1 cellular context compared by ENCODE assay signal in genomic region chr1:19747741-19748140, GRCh38.
TF ChIP-seq lines count a peak whose summit lies in the region.

No MANE protein-coding gene starts in this region.

TF ChIP-seq in GM12878, 131 proteins besides CTCF, POLR2A, EP300 and RAD21 (continued from another document):
- TF ChIP-seq MLLT1 (IDR thresholded peaks at IDR 0.05) (no peak), STAT3 (IDR thresholded peaks at IDR 0.05; ENCODE audit: low read depth, low read length) (no peak), CEBPZ (IDR thresholded peaks at IDR 0.05; ENCODE audit: low read depth, low read length) (no peak), POLR2AphosphoS5 (IDR thresholded peaks at IDR 0.05; ENCODE audit: low read length) (no peak), PRDM15 (CRISPR knock-in tag; IDR thresholded peaks at IDR 0.05) (no peak), KDM1A (IDR thresholded peaks at IDR 0.05; ENCODE audit: borderline replicate concordance) (no peak), SKIL (IDR thresholded peaks at IDR 0.05; ENCODE audit: low read depth, poor library complexity, severe bottlenecking) (no peak), ZNF207 (IDR thresholded peaks at IDR 0.05; ENCODE audit: borderline replicate concordance) (no peak), PAX8 (IDR thresholded peaks at IDR 0.05) (no peak), RB1 (IDR thresholded peaks at IDR 0.05; ENCODE audit: borderline replicate concordance) (no peak), ZNF592 (IDR thresholded peaks at IDR 0.05) (no peak), FOXK2 (IDR thresholded peaks at IDR 0.05) (no peak)
